ENCODE assay signal across 21 cellular contexts in genomic region chr3:193314161-193314560, GRCh38.
A peak's percentile ranks its signal among the peaks of the same experiment; 100 is the strongest.
DNase-seq lines count a peak whose midpoint lies in the region; ATAC-seq, FAIRE-seq and TF ChIP-seq lines count a peak whose summit lies in the region.
"Had no signal": no experiment of that assay in that cellular context is flagged by ENCODE, and none has a peak within 500 bp of the region (broad histone marks: within the 10 kb centered on the region; RNA-seq: fewer than 3 reads in every experiment).

No MANE protein-coding gene starts in this region.

- H3K4me3 ChIP-seq in OCI-LY3 (ENCODE audit: low read length) (no peak overlapping the region), fibroblast of mammary gland (ENCODE audit: control insufficient read depth, low read depth, low read length) (no peak overlapping the region), MG63 (no peak overlapping the region), small intestine (ENCODE audit: low read depth in 1 of 2, low read length in 2 of 2) (no peak overlapping the region)
- H3K4me3 ChIP-seq: hepatocyte had no signal

- no peak overlapping the region for H3K9ac ChIP-seq in OCI-LY3 (ENCODE audit: low read length)

- H3K9me3 ChIP-seq in OCI-LY3 (ENCODE audit: insufficient read depth, low read length) (no peaks in the 10 kb centered on the region), MG63 (no peaks in the 10 kb centered on the region), small intestine (ENCODE audit: control insufficient read depth, low read depth) (no peaks in the 10 kb centered on the region)

- H3K27ac ChIP-seq in OCI-LY3 (ENCODE audit: low read length) (no peak overlapping the region), small intestine (ENCODE audit: low read depth in 1 of 2, low read length in 1 of 2) (no peak overlapping the region)
- H3K27ac ChIP-seq: hepatocyte had no signal

- DNase-seq in DMS53 (lab: John Stamatoyannopoulos, UW) (peak; percentile 5), DMS53 treated with DMSO at 0.1 percent for 48 hours (lab: John Stamatoyannopoulos, UW; ENCODE audit: unreplicated experiment) (no peak), fibroblast of mammary gland (ENCODE audit: low read depth) (no peak), urothelium cell line (ENCODE audit: low spot score) (no peak), MG63 (no peak), small intestine (no peak)
- DNase-seq: 8988T; activated CD4-positive, CD25-positive, alpha-beta regulatory T cell; activated effector memory CD4-positive, alpha-beta T cell treated with Interleukin-2 at 50 U/mL for 16 hours; amygdala; C1 segment of cervical spinal cord; effector memory CD4-positive, alpha-beta T cell; KBM-7; NCI-H1417 treated with DMSO at 0.1 percent for 48 hours; right cardiac atrium; SHP77 treated with DMSO at 0.1 percent for 48 hours; stimulated activated naive CD8-positive, alpha-beta T cell treated with anti-CD3 and anti-CD28 coated beads, Interleukin-15, Interleukin-2, amounts not matched to agents 100 U/mL and 50 U/mL, for 24 hours; trophoblast cell had no signal

- H3K4me1 ChIP-seq in OCI-LY3 (ENCODE audit: low read length) (no peaks in the 10 kb centered on the region), small intestine (ENCODE audit: control insufficient read depth in 2 of 2, insufficient read depth in 1 of 2, low read depth in 1 of 2, low read length in 1 of 2) (no peaks in the 10 kb centered on the region)

- H3K79me2 ChIP-seq in OCI-LY3 (ENCODE audit: low read length): no peaks in the 10 kb centered on the region
- H3K79me2 ChIP-seq: hepatocyte had no signal

- H3K4me2 ChIP-seq in OCI-LY3 (ENCODE audit: low read length): no peak overlapping the region
- H3K4me2 ChIP-seq: hepatocyte had no signal

- H4K20me1 ChIP-seq in OCI-LY3 (ENCODE audit: insufficient read depth, low read length): no peaks in the 10 kb centered on the region

- no peak for ATAC-seq in HG03135 (IDR thresholded peaks at IDR 0.05; ENCODE audit: unreplicated experiment)
- ATAC-seq: right cardiac atrium; stimulated activated naive CD8-positive, alpha-beta T cell treated with anti-CD3 and anti-CD28 coated beads, Interleukin-15, Interleukin-2, amounts not matched to agents 100 U/mL and 50 U/mL, for 24 hours had no signal

- H3K36me3 ChIP-seq in OCI-LY3 (replicated peaks; ENCODE audit: low read depth, low read length) (no peaks in the 10 kb centered on the region), MG63 (no peaks in the 10 kb centered on the region), small intestine (ENCODE audit: control insufficient read depth in 2 of 2, insufficient read depth in 2 of 2, low read length in 2 of 2) (no peaks in the 10 kb centered on the region)

- peak; percentile 42 for FAIRE-seq in urothelium cell line (lab: Jason Lieb, UNC)
- no peak for FAIRE-seq in small intestine (lab: Jason Lieb, UNC)

- TF ChIP-seq CTCF in OCI-LY3 (IDR thresholded peaks at IDR 0.05; ENCODE audit: low read depth, low read length) (peak; percentile 11; the same call in 1 of the 2 replicates), fibroblast of mammary gland (conservative IDR thresholded peaks at IDR 0.05; ENCODE audit: control insufficient read depth, insufficient read depth, low read depth, low read length) (peak; percentile 5)

- WGBS in small intestine, 3 donors: 78 to 83% (median 83%) methylated on average over 3 of the region's 3 CpGs

- H3K27me3 ChIP-seq in OCI-LY3 (ENCODE audit: low read depth, low read length): no peaks in the 10 kb centered on the region
- H3K27me3 ChIP-seq in MG63: no peaks in the 10 kb centered on the region
- peaks cover 0 to 2% of the 10 kb centered on the region in 2 donors for H3K27me3 ChIP-seq in small intestine (ENCODE audit: control insufficient read depth in 2 of 2, insufficient read depth in 2 of 2, low read length in 2 of 2)
- H3K27me3 ChIP-seq: hepatocyte had no signal

- no peak overlapping the region for H2AFZ ChIP-seq in OCI-LY3 (ENCODE audit: low read depth, low read length)
- H2AFZ ChIP-seq: hepatocyte had no signal
